ENCODE assay signal across 23 cellular contexts in genomic region chr10:19683326-19683725, GRCh38.
"Had no signal": no experiment of that assay in that cellular context is flagged by ENCODE, and none has a peak within 500 bp of the region (broad histone marks: within the 10 kb centered on the region; RNA-seq: fewer than 3 reads in every experiment).

No MANE protein-coding gene starts in this region.

- H3K4me1 Mint-ChIP-seq: natural killer cell had no signal

- H3K27ac ChIP-seq: parathyroid adenoma, upper lobe of right lung had no signal

- ATAC-seq: left cardiac atrium; natural killer cell; right cardiac atrium; stimulated activated naive CD8-positive, alpha-beta T cell treated with anti-CD3 and anti-CD28 coated beads, Interleukin-15, Interleukin-2, amounts not matched to agents 100 U/mL and 50 U/mL, for 24 hours; upper lobe of right lung had no signal

- H3K36me3 Mint-ChIP-seq: activated naive CD8-positive, alpha-beta T cell; natural killer cell had no signal

- H3K9me3 Mint-ChIP-seq: activated T-cell treated with anti-CD3 and anti-CD28 coated beads, Interleukin-2, amount 50 U/mL, for 24 hours had no signal

- H3K27me3 Mint-ChIP-seq: activated naive CD8-positive, alpha-beta T cell; activated T-cell treated with anti-CD3 and anti-CD28 coated beads, Interleukin-2, amount 50 U/mL, for 24 hours had no signal

- H3K27ac Mint-ChIP-seq: activated naive CD8-positive, alpha-beta T cell; activated T-cell treated with anti-CD3 and anti-CD28 coated beads, Interleukin-2, amount 50 U/mL, for 24 hours; activated T-helper 2 cell treated with anti-CD3 and anti-CD28 coated beads, Interferon-gamma antibody, Interleukin-2, Interleukin-4, amounts not matched to agents 10 μg/mL and 5 μg/mL and 100 μg/mL, durations not matched to agents 14 hours and 24 hours and 36 hours; natural killer cell had no signal

- H3K27me3 ChIP-seq: upper lobe of right lung had no signal

- H3K79me2 ChIP-seq: parathyroid adenoma had no signal

- H3K36me3 ChIP-seq: upper lobe of right lung had no signal

- H3K9ac ChIP-seq: parathyroid adenoma had no signal

- H2AFZ ChIP-seq: parathyroid adenoma had no signal

- H3K9me3 ChIP-seq: upper lobe of right lung had no signal

- H3K4me1 ChIP-seq: parathyroid adenoma, upper lobe of right lung had no signal

- H3K4me3 Mint-ChIP-seq: activated naive CD8-positive, alpha-beta T cell; activated T-cell treated with anti-CD3 and anti-CD28 coated beads, Interleukin-2, amount 50 U/mL, for 24 hours; natural killer cell had no signal

- H3K4me3 ChIP-seq: upper lobe of right lung had no signal

- DNase-seq: activated CD4-positive, alpha-beta T cell treated with anti-CD3 and anti-CD28 coated beads for 1 hour; activated CD8-positive, alpha-beta memory T cell treated with anti-CD3 and anti-CD28 coated beads for 24 hours; activated CD8-positive, alpha-beta memory T cell treated with anti-CD3 and anti-CD28 coated beads, Interleukin-2, amount 50 U/mL, for 4 hours; activated naive CD4-positive, alpha-beta T cell; activated T-cell treated with anti-CD3 and anti-CD28 coated beads, Interleukin-2, amount 50 U/mL, for 24 hours; amniotic stem cell; caudate nucleus; dermis blood vessel endothelial cell; effector memory CD4-positive, alpha-beta T cell; foreskin melanocyte; glutamatergic neuron; hippocampal formation; left cardiac atrium; natural killer cell; right cardiac atrium; stimulated activated CD4-positive, alpha-beta T cell treated with anti-CD3 and anti-CD28 coated beads, Interleukin-12 subunit alpha, Interleukin-12 subunit beta, amount 100 ng/mL, for 4 hours; stimulated activated CD4-positive, alpha-beta T cell treated with anti-CD3 and anti-CD28 coated beads, Interleukin-4, amount 100 ng/mL, for 4 hours; stimulated activated naive CD8-positive, alpha-beta T cell treated with anti-CD3 and anti-CD28 coated beads, Interleukin-15, Interleukin-2, amounts not matched to agents 100 U/mL and 50 U/mL, for 24 hours; T-helper 9 cell; upper lobe of right lung had no signal
